Comparison of ENCODE assay signal across 8 cellular contexts in the genomic region with DNA sequence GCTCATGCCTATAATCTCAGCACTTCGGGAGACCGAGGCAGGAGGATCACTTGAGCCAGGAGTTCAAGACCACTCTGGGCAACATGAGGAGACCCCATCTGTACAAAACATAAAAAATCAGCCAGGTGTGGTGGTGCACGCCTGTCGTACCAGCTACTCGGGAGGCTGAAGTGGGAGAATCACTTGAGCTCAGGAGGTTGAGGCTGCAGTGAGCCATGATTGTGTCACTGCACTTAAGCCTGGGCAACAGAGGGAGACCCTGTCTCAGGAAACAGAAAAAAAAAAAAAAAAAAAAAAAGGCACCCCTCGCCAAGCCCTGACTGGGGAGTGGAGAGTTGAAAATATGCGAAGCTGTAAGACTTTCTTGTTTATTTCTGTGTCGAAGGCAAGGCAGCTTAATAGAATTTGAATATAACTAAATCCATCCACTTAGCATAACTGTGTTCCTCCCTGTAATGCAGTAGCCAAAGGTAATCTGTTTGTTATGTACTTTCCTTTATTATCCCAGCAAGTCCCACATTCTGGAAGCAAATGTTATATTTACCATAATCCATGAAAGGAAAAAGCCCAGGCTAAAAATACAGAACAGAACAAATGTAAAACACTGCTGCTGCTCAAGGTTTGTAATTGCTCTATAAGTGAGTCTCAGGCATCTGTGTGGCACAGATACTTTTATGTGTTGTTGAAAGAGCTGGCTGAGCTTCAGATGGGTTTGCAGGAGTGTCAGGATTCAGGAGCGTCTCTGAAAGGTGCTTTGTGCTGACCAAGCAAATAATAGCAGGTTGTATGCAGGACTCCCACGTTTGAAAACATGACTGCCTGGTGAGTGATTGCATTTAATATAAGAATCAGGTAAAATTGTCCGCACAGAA.
DNase-seq lines count a peak whose midpoint lies in the region; ATAC-seq and TF ChIP-seq lines count a peak whose summit lies in the region.

No MANE protein-coding gene starts in this region.

- ATAC-seq in CD4-positive, CD25-positive, alpha-beta regulatory T cell (ENCODE audit: low read depth in 2 of 2): peak in 1 of 2 donors; percentile 7
- ATAC-seq in GM21360 (IDR thresholded peaks at IDR 0.05; ENCODE audit: unreplicated experiment) (peak; percentile 4), HG03439 (IDR thresholded peaks at IDR 0.05; ENCODE audit: unreplicated experiment) (peak; percentile 26)
- no peak for ATAC-seq in effector memory CD8-positive, alpha-beta T cell (replicated peaks)

- H3K4me3 ChIP-seq in CD4-positive, CD25-positive, alpha-beta regulatory T cell (ENCODE audit: low read depth, low read length): peak overlapping the region; percentile 74
- H3K4me3 ChIP-seq in coronary artery: no peak overlapping the region

- peak overlapping the region; percentile 94 for H3K27ac ChIP-seq in CD4-positive, CD25-positive, alpha-beta regulatory T cell (ENCODE audit: insufficient read depth, low read length, poor library complexity, severe bottlenecking)
- peak overlapping the region in 1 of 2 donors; percentile 44 for H3K27ac ChIP-seq in coronary artery

- H3K36me3 Mint-ChIP-seq in CD4-positive, CD25-positive, alpha-beta regulatory T cell: no peaks in the 10 kb centered on the region
- peaks cover 21% of the 10 kb centered on the region for H3K36me3 Mint-ChIP-seq in effector memory CD8-positive, alpha-beta T cell (ENCODE audit: insufficient read depth)

- peak in 1 of 3 donors; percentile 33 for DNase-seq in CD4-positive, CD25-positive, alpha-beta regulatory T cell
- DNase-seq in effector memory CD8-positive, alpha-beta T cell: no peak
- DNase-seq in A172 (ENCODE audit: low spot score) (no peak), DMS153 (lab: John Stamatoyannopoulos, UW) (no peak), coronary artery (ENCODE audit: low spot score) (no peak)
- DNase-seq in activated CD4-positive, alpha-beta T cell treated with anti-CD3 and anti-CD28 coated beads for 48 hours: no peak

- peak overlapping the region; percentile 92 to 100 (median 97) for H3K27ac Mint-ChIP-seq in CD4-positive, CD25-positive, alpha-beta regulatory T cell
- H3K27ac Mint-ChIP-seq in effector memory CD8-positive, alpha-beta T cell: peak overlapping the region; percentile 98 to 99

- H3K27me3 ChIP-seq in CD4-positive, CD25-positive, alpha-beta regulatory T cell (ENCODE audit: control insufficient read depth, insufficient read depth, low read length): no peaks in the 10 kb centered on the region

- TF ChIP-seq CTCF in coronary artery (IDR thresholded peaks at IDR 0.05): no peak

- H3K36me3 ChIP-seq in CD4-positive, CD25-positive, alpha-beta regulatory T cell (ENCODE audit: control insufficient read depth, insufficient read depth, low read length): no peaks in the 10 kb centered on the region

- no peaks in the 10 kb centered on the region for H3K27me3 Mint-ChIP-seq in CD4-positive, CD25-positive, alpha-beta regulatory T cell
- H3K27me3 Mint-ChIP-seq in effector memory CD8-positive, alpha-beta T cell: no peaks in the 10 kb centered on the region

- no peaks in the 10 kb centered on the region for H3K9me3 ChIP-seq in CD4-positive, CD25-positive, alpha-beta regulatory T cell (ENCODE audit: control insufficient read depth in 2 of 2, low read length in 2 of 2)

- peaks cover 0 to 4% (median 0%) of the 10 kb centered on the region in 7 donors for H3K9me3 Mint-ChIP-seq in CD4-positive, CD25-positive, alpha-beta regulatory T cell
- no peaks in the 10 kb centered on the region for H3K9me3 Mint-ChIP-seq in effector memory CD8-positive, alpha-beta T cell

- peaks cover 47 to 98% (median 69%) of the 10 kb centered on the region in 4 donors for H3K4me1 Mint-ChIP-seq in CD4-positive, CD25-positive, alpha-beta regulatory T cell
- peaks cover 75 to 85% of the 10 kb centered on the region in 2 donors for H3K4me1 Mint-ChIP-seq in effector memory CD8-positive, alpha-beta T cell (ENCODE audit: low read depth in 2 of 2)

- peaks cover 76% of the 10 kb centered on the region for H3K4me1 ChIP-seq in CD4-positive, CD25-positive, alpha-beta regulatory T cell (ENCODE audit: control insufficient read depth, insufficient read depth, low read length, poor library complexity, severe bottlenecking)

- H3K4me3 Mint-ChIP-seq in CD4-positive, CD25-positive, alpha-beta regulatory T cell: peak overlapping the region; percentile 56 to 84 (median 80)
- H3K4me3 Mint-ChIP-seq in effector memory CD8-positive, alpha-beta T cell: peak overlapping the region; percentile 81 to 85
